1 cellular context compared by ENCODE assay signal in the genomic region with DNA sequence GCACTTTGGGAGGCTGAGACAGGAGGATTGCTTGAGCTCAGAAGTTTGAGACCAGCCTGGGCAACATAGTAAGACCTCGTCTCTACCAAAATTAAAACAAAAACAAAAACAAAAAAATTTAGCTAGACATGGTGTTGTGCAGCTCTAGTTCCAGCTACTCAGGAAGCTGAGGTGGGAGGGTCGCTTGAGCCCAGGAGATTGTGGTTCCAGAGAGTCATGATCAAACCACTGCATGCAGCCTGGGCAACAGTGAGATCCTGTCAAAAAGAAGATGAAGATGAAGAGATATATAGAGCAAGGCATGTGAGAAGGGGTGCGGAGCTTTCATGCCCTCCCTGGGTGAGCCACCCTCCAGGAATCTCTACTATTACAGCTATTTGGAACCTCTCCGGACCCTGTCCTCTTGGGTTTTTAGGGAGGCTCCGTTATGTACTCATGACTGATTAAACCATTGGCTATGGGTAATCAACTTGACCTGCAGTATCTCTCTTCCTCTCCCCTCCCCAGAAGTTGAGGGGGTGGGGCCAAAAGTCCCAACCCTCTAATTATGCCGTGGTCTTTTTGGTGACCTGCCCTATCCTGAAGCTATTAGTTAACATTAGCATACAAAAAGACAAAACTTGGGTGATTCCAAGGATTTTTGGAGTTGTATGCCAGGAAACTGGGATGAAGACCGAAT.
TF ChIP-seq lines count a peak whose summit lies in the region.

No MANE protein-coding gene starts in this region.

TF ChIP-seq in K562, 482 proteins besides CTCF, POLR2A, EP300 and RAD21:
- no peak for TF ChIP-seq TCF7 (IDR thresholded peaks at IDR 0.05; ENCODE audit: borderline replicate concordance)
- TF ChIP-seq HEY1 (CRISPR knock-in tag; IDR thresholded peaks at IDR 0.05; ENCODE audit: borderline replicate concordance), result no peak
- TF ChIP-seq, protein P1, sequence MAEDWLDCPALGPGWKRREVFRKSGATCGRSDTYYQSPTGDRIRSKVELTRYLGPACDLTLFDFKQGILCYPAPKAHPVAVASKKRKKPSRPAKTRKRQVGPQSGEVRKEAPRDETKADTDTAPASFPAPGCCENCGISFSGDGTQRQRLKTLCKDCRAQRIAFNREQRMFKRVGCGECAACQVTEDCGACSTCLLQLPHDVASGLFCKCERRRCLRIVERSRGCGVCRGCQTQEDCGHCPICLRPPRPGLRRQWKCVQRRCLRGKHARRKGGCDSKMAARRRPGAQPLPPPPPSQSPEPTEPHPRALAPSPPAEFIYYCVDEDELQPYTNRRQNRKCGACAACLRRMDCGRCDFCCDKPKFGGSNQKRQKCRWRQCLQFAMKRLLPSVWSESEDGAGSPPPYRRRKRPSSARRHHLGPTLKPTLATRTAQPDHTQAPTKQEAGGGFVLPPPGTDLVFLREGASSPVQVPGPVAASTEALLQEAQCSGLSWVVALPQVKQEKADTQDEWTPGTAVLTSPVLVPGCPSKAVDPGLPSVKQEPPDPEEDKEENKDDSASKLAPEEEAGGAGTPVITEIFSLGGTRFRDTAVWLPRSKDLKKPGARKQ (CRISPR knock-in tag; IDR thresholded peaks at IDR 0.05), result no peak
- TF ChIP-seq ZNF253 (CRISPR knock-in tag; conservative IDR thresholded peaks at IDR 0.05), result no peak
- TF ChIP-seq, protein P2, sequence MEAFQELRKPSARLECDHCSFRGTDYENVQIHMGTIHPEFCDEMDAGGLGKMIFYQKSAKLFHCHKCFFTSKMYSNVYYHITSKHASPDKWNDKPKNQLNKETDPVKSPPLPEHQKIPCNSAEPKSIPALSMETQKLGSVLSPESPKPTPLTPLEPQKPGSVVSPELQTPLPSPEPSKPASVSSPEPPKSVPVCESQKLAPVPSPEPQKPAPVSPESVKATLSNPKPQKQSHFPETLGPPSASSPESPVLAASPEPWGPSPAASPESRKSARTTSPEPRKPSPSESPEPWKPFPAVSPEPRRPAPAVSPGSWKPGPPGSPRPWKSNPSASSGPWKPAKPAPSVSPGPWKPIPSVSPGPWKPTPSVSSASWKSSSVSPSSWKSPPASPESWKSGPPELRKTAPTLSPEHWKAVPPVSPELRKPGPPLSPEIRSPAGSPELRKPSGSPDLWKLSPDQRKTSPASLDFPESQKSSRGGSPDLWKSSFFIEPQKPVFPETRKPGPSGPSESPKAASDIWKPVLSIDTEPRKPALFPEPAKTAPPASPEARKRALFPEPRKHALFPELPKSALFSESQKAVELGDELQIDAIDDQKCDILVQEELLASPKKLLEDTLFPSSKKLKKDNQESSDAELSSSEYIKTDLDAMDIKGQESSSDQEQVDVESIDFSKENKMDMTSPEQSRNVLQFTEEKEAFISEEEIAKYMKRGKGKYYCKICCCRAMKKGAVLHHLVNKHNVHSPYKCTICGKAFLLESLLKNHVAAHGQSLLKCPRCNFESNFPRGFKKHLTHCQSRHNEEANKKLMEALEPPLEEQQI (IDR thresholded peaks at IDR 0.05), result no peak
- no peak for TF ChIP-seq NR2F6 (CRISPR knock-in tag; IDR thresholded peaks at IDR 0.05)
- no peak for TF ChIP-seq FOXJ3 (CRISPR knock-in tag; IDR thresholded peaks at IDR 0.05)
- TF ChIP-seq SAP30 (IDR thresholded peaks at IDR 0.05; ENCODE audit: borderline replicate concordance, insufficient read depth, low read depth, low read length, poor library complexity, severe bottlenecking), result no peak
- TF ChIP-seq MCM5 (IDR thresholded peaks at IDR 0.05; ENCODE audit: low read depth), result no peak
- no peak for TF ChIP-seq ZNF57 (CRISPR knock-in tag; IDR thresholded peaks at IDR 0.05)
- TF ChIP-seq KDM4B (IDR thresholded peaks at IDR 0.05; ENCODE audit: borderline replicate concordance in 2 of 2, low read depth in 1 of 2), result no peak
- no peak for TF ChIP-seq RHOXF2B (CRISPR knock-in tag; conservative IDR thresholded peaks at IDR 0.05)
- TF ChIP-seq, protein P3, sequence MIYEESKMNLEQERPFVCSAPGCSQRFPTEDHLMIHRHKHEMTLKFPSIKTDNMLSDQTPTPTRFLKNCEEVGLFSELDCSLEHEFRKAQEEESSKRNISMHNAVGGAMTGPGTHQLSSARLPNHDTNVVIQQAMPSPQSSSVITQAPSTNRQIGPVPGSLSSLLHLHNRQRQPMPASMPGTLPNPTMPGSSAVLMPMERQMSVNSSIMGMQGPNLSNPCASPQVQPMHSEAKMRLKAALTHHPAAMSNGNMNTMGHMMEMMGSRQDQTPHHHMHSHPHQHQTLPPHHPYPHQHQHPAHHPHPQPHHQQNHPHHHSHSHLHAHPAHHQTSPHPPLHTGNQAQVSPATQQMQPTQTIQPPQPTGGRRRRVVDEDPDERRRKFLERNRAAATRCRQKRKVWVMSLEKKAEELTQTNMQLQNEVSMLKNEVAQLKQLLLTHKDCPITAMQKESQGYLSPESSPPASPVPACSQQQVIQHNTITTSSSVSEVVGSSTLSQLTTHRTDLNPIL (CRISPR knock-in tag; IDR thresholded peaks at IDR 0.05), result no peak
- TF ChIP-seq ZNF274 (IDR thresholded peaks at IDR 0.05; ENCODE audit: borderline replicate concordance, low read depth, low read length), result no peak
- TF ChIP-seq ZNF165 (CRISPR knock-in tag; IDR thresholded peaks at IDR 0.05; ENCODE audit: borderline replicate concordance), result no peak
- no peak for TF ChIP-seq CBFB (CRISPR knock-in tag; IDR thresholded peaks at IDR 0.05)
- TF ChIP-seq ZNF589 (CRISPR knock-in tag; IDR thresholded peaks at IDR 0.05; ENCODE audit: low read depth), result no peak
- TF ChIP-seq, protein P4, sequence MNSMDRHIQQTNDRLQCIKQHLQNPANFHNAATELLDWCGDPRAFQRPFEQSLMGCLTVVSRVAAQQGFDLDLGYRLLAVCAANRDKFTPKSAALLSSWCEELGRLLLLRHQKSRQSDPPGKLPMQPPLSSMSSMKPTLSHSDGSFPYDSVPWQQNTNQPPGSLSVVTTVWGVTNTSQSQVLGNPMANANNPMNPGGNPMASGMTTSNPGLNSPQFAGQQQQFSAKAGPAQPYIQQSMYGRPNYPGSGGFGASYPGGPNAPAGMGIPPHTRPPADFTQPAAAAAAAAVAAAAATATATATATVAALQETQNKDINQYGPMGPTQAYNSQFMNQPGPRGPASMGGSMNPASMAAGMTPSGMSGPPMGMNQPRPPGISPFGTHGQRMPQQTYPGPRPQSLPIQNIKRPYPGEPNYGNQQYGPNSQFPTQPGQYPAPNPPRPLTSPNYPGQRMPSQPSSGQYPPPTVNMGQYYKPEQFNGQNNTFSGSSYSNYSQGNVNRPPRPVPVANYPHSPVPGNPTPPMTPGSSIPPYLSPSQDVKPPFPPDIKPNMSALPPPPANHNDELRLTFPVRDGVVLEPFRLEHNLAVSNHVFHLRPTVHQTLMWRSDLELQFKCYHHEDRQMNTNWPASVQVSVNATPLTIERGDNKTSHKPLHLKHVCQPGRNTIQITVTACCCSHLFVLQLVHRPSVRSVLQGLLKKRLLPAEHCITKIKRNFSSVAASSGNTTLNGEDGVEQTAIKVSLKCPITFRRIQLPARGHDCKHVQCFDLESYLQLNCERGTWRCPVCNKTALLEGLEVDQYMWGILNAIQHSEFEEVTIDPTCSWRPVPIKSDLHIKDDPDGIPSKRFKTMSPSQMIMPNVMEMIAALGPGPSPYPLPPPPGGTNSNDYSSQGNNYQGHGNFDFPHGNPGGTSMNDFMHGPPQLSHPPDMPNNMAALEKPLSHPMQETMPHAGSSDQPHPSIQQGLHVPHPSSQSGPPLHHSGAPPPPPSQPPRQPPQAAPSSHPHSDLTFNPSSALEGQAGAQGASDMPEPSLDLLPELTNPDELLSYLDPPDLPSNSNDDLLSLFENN (IDR thresholded peaks at IDR 0.05; ENCODE audit: low read depth in 2 of 2, low read length in 2 of 2), result no peak
